31 cellular contexts compared by ENCODE assay signal in genomic region chr3:194373912-194374311, GRCh38. TPM values are rescaled to one million over a fixed set of nuclear protein-coding genes. Genes with fewer than 3 reads are reported as not detected.
"Had no signal": no experiment of that assay in that cellular context is flagged by ENCODE, and none has a peak within 500 bp of the region (broad histone marks: within the 10 kb centered on the region; RNA-seq: fewer than 3 reads in every experiment).

No MANE protein-coding gene starts in this region.

- H3K36me3 ChIP-seq: gastroesophageal sphincter, heart right ventricle, sigmoid colon, stomach, thyroid gland had no signal

- H3K36me3 Mint-ChIP-seq: naive thymus-derived CD4-positive, alpha-beta T cell; stimulated activated effector memory CD8-positive, alpha-beta T cell treated with anti-CD3 and anti-CD28 coated beads, Interleukin-12 subunit alpha, Interleukin-12 subunit beta, amount 100 ng/mL, for 72 hours had no signal

- H3K4me3 ChIP-seq: dorsolateral prefrontal cortex, gastroesophageal sphincter, heart right ventricle, psoas muscle, sigmoid colon, stomach, thyroid gland had no signal

- ATAC-seq: esophagus mucosa; gastroesophageal sphincter; heart right ventricle; naive thymus-derived CD4-positive, alpha-beta T cell; psoas muscle; right cardiac atrium; stimulated activated effector memory CD8-positive, alpha-beta T cell treated with anti-CD3 and anti-CD28 coated beads, Interleukin-12 subunit alpha, Interleukin-12 subunit beta, amount 100 ng/mL, for 72 hours had no signal

- H3K9me3 Mint-ChIP-seq: nephron; stimulated activated effector memory CD8-positive, alpha-beta T cell treated with anti-CD3 and anti-CD28 coated beads, Interleukin-12 subunit alpha, Interleukin-12 subunit beta, amount 100 ng/mL, for 72 hours had no signal

- H3K4me3 Mint-ChIP-seq: naive thymus-derived CD4-positive, alpha-beta T cell; nephron; stimulated activated effector memory CD8-positive, alpha-beta T cell treated with anti-CD3 and anti-CD28 coated beads, Interleukin-12 subunit alpha, Interleukin-12 subunit beta, amount 100 ng/mL, for 72 hours had no signal

- DNase-seq: effector CD4-positive, alpha-beta T cell; foreskin fibroblast; heart right ventricle; hippocampal formation; kidney glomerular epithelial cell; mammary epithelial cell; mesendoderm; midbrain; naive thymus-derived CD4-positive, alpha-beta T cell; nucleus accumbens; right cardiac atrium; sigmoid colon; stimulated activated CD4-positive, alpha-beta T cell treated with anti-CD3 and anti-CD28 coated beads, Interleukin-2, amount 100 ng/mL, for 24 hours; stimulated activated CD4-positive, alpha-beta T cell treated with anti-CD3 and anti-CD28 coated beads, Interleukin-4, amount 100 ng/mL, for 24 hours; stimulated activated naive CD4-positive, alpha-beta T cell treated with Interleukin-2 at 50 U/mL for 16 hours; stomach; thyroid gland; trophoblast cell had no signal

- H3K27me3 ChIP-seq: thyroid gland had no signal

- H3K4me1 ChIP-seq: psoas muscle had no signal

- H3K27ac Mint-ChIP-seq: naive thymus-derived CD4-positive, alpha-beta T cell; nephron; stimulated activated effector memory CD8-positive, alpha-beta T cell treated with anti-CD3 and anti-CD28 coated beads, Interleukin-12 subunit alpha, Interleukin-12 subunit beta, amount 100 ng/mL, for 72 hours had no signal

- H3K9me3 ChIP-seq: gastroesophageal sphincter, heart right ventricle, psoas muscle, sigmoid colon, stomach, thyroid gland had no signal

- H3K27ac ChIP-seq: dorsolateral prefrontal cortex, epithelial cell of prostate, gastroesophageal sphincter, heart right ventricle, psoas muscle, sigmoid colon, stomach, thyroid gland had no signal

RNA-seq across cellular contexts. Expression of gene LRRC15, which starts 4.4 kb away (rescaled TPM):
- total RNA-seq: naive thymus-derived CD4-positive, alpha-beta T cell; renal cortical epithelial cell; temporal lobe had no signal

RNA-seq across cellular contexts. Expression of gene CPN2, which starts 22.8 kb away (rescaled TPM):
- total RNA-seq: dorsolateral prefrontal cortex; esophagus mucosa; gastroesophageal sphincter; mammary epithelial cell; naive thymus-derived CD4-positive, alpha-beta T cell; osteocyte; right cardiac atrium; sigmoid colon; skeletal muscle tissue; stomach; temporal lobe; thyroid gland; ureter had no signal

RNA-seq across cellular contexts. Expression of gene GP5, which starts 25.2 kb away (rescaled TPM):
- total RNA-seq: osteocyte, psoas muscle, right cardiac atrium, subcutaneous adipose tissue had no signal
